22 cellular contexts compared by ENCODE assay signal in the genomic region with DNA sequence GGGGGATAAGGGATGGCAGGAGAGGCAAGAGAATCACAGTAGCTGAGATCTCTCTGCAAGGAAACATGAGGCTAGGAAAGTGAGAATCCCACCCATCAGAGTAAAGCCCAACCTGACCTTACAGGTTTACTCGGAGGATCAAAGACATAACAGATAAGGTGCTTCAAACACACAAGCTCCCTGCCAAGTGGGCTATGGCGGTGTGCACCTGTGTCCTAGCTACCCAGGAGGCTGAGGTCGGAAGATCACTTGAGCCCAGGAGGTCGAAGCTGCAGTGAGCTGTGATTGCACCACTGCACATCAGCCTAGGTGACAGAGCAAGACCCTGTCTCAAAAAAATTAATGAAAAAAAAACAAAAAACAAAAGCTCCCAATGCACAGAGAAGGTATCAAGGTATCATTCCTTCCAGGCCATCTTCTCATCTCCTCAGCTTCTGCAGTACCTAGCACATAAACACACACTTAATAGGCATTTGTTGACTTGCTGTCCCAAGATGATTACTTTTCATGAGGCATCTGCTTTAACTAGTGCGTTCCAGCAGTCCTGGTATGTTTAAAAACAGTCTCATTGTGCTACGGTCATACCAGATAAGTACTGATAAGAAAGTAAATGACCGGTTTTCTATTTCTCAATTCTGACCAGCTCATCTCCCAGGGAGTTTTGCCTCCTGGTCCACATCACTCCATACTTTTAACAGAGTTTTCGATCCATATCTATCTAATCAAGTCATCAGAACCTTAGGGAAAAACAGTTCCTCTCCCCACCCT.
"Had no signal": no experiment of that assay in that cellular context is flagged by ENCODE, and none has a peak within 500 bp of the region (broad histone marks: within the 10 kb centered on the region; RNA-seq: fewer than 3 reads in every experiment).

No MANE protein-coding gene starts in this region.

- ATAC-seq: activated CD4-positive, alpha-beta T cell treated with anti-CD3 and anti-CD28 coated beads for 36 hours; activated T-helper 17 cell treated with anti-CD3 and anti-CD28 coated beads, Interleukin-2, amount 50 U/mL, for 72 hours; body of pancreas; heart left ventricle; natural killer cell treated with Interleukin-12 subunit alpha and Interleukin-12 subunit beta and Interleukin-15 and Interleukin-18, amount 100 ng/mL, for 72 hours; psoas muscle; T-cell had no signal

- H3K27me3 ChIP-seq: adrenal gland, body of pancreas, dorsolateral prefrontal cortex, esophagus squamous epithelium, heart left ventricle, right lobe of liver, upper lobe of left lung had no signal

- H3K4me3 ChIP-seq: adrenal gland, body of pancreas, dorsolateral prefrontal cortex, esophagus squamous epithelium, heart left ventricle, left ventricle myocardium inferior, psoas muscle, right lobe of liver, upper lobe of left lung had no signal

- H3K4me3 Mint-ChIP-seq: activated CD4-positive, alpha-beta T cell treated with anti-CD3 and anti-CD28 coated beads for 36 hours; activated naive CD4-positive, alpha-beta T cell treated with anti-CD3 and anti-CD28 coated beads for 36 hours; activated T-helper 17 cell treated with anti-CD3 and anti-CD28 coated beads, Interleukin-2, amount 50 U/mL, for 72 hours; natural killer cell treated with Interleukin-12 subunit alpha and Interleukin-12 subunit beta and Interleukin-15 and Interleukin-18, amount 100 ng/mL, for 72 hours; T-cell had no signal

- DNase-seq: activated CD4-positive, alpha-beta T cell treated with anti-CD3 and anti-CD28 coated beads for 36 hours; activated CD8-positive, alpha-beta memory T cell treated with anti-CD3 and anti-CD28 coated beads for 24 hours; activated naive CD4-positive, alpha-beta T cell treated with anti-CD3 and anti-CD28 coated beads for 36 hours; activated T-cell treated with anti-CD3 and anti-CD28 coated beads for 4 hours; body of pancreas; dorsolateral prefrontal cortex; esophagus squamous epithelium; heart left ventricle; left ventricle myocardium inferior; mesenchymal stem cell; nucleus accumbens; psoas muscle; right lobe of liver; stimulated activated naive CD4-positive, alpha-beta T cell treated with Interleukin-2 at 50 U/mL for 16 hours; T-cell; T1000; upper lobe of left lung had no signal

- H3K27ac Mint-ChIP-seq: activated CD4-positive, alpha-beta T cell treated with anti-CD3 and anti-CD28 coated beads for 36 hours; activated naive CD4-positive, alpha-beta T cell treated with anti-CD3 and anti-CD28 coated beads for 36 hours; activated T-helper 17 cell treated with anti-CD3 and anti-CD28 coated beads, Interleukin-2, amount 50 U/mL, for 72 hours; natural killer cell treated with Interleukin-12 subunit alpha and Interleukin-12 subunit beta and Interleukin-15 and Interleukin-18, amount 100 ng/mL, for 72 hours; T-cell had no signal

- H3K27me3 Mint-ChIP-seq: activated CD4-positive, alpha-beta T cell treated with anti-CD3 and anti-CD28 coated beads for 36 hours; activated T-helper 17 cell treated with anti-CD3 and anti-CD28 coated beads, Interleukin-2, amount 50 U/mL, for 72 hours; natural killer cell treated with Interleukin-12 subunit alpha and Interleukin-12 subunit beta and Interleukin-15 and Interleukin-18, amount 100 ng/mL, for 72 hours; T-cell had no signal

- H3K4me1 Mint-ChIP-seq: activated T-helper 17 cell treated with anti-CD3 and anti-CD28 coated beads, Interleukin-2, amount 50 U/mL, for 72 hours had no signal

- H3K36me3 ChIP-seq: adrenal gland, right lobe of liver had no signal

- H3K4me1 ChIP-seq: psoas muscle had no signal

- H3K27ac ChIP-seq: adrenal gland, body of pancreas, dorsolateral prefrontal cortex, esophagus squamous epithelium, heart left ventricle, left ventricle myocardium inferior, psoas muscle, right lobe of liver, upper lobe of left lung had no signal

- H3K9me3 Mint-ChIP-seq: activated naive CD4-positive, alpha-beta T cell treated with anti-CD3 and anti-CD28 coated beads for 36 hours; activated T-helper 17 cell treated with anti-CD3 and anti-CD28 coated beads, Interleukin-2, amount 50 U/mL, for 72 hours; natural killer cell treated with Interleukin-12 subunit alpha and Interleukin-12 subunit beta and Interleukin-15 and Interleukin-18, amount 100 ng/mL, for 72 hours; T-cell had no signal

- FAIRE-seq: frontal cortex, keratinocyte had no signal
